In genomic region chr17:40458001-40458791, GRCh38 we compare ENCODE assay signal across 11 cellular contexts. TPM values are rescaled to one million over a fixed set of nuclear protein-coding genes. Genes with fewer than 3 reads are reported as not detected.
DNase-seq lines count a peak whose midpoint lies in the region; ATAC-seq and TF ChIP-seq lines count a peak whose summit lies in the region.
"Had no signal": no experiment of that assay in that cellular context is flagged by ENCODE, and none has a peak within 500 bp of the region (broad histone marks: within the 10 kb centered on the region; RNA-seq: fewer than 3 reads in every experiment).

No MANE protein-coding gene starts in this region.

- no peak overlapping the region for H3K27ac ChIP-seq in mesendoderm (ENCODE audit: low read depth, low read length)
- H3K27ac ChIP-seq: HL-60 had no signal

- H3K4me2 ChIP-seq in mesendoderm (ENCODE audit: low read length), result no peak overlapping the region

- no peak overlapping the region for H3K4ac ChIP-seq in mesendoderm (ENCODE audit: low read depth, low read length)

- DNase-seq in AG04449 (ENCODE audit: low read depth, low spot score) (peak; percentile 63), epidermal melanocyte (ENCODE audit: insufficient read length, low spot score) (peak; percentile 79), mesendoderm (no peak), GM10266 (ENCODE audit: extremely low spot score) (no peak)
- DNase-seq in effector CD4-positive, alpha-beta T cell, result no peak
- DNase-seq: Caco-2; naive thymus-derived CD4-positive, alpha-beta T cell had no signal

- H3K79me2 ChIP-seq in mesendoderm (ENCODE audit: control insufficient read depth, insufficient read depth, low read length), result no peaks in the 10 kb centered on the region

- no peak overlapping the region for H4K5ac ChIP-seq in mesendoderm (ENCODE audit: low read length)

- TF ChIP-seq EP300 in Ishikawa (IDR thresholded peaks at IDR 0.05; ENCODE audit: borderline replicate concordance), result peak; percentile 50; the same call in 1 of the 2 replicates

- no peak overlapping the region for H3K18ac ChIP-seq in mesendoderm (ENCODE audit: low read length)

- H3K56ac ChIP-seq in mesendoderm (ENCODE audit: low read length), result peak overlapping the region; percentile 37

- peaks cover 15% of the 10 kb centered on the region for H3K36me3 ChIP-seq in mesendoderm (ENCODE audit: control insufficient read depth, insufficient read depth, low read length)

- H4K8ac ChIP-seq in mesendoderm (ENCODE audit: low read depth, low read length), result no peak overlapping the region

- H3K79me1 ChIP-seq in mesendoderm (ENCODE audit: low read length), result no peaks in the 10 kb centered on the region

- H2BK5ac ChIP-seq in mesendoderm (ENCODE audit: low read length), result no peak overlapping the region

- POLR2A ChIA-PET in AG04449 (lab: Yijun Ruan, JAX), result interaction anchor here (0.7 to 2.1 kb wide), 10 partner anchors 10 to 94 kb away, joined by 3 to 13 read pairs (median 4); partner anchors contain the start of genes IGFBP4 and TOP2A

- ATAC-seq in GM19035 (IDR thresholded peaks at IDR 0.05; ENCODE audit: unreplicated experiment) (no peak), HG03457 (IDR thresholded peaks at IDR 0.05; ENCODE audit: unreplicated experiment) (no peak)
- ATAC-seq: naive thymus-derived CD4-positive, alpha-beta T cell had no signal

- no peaks in the 10 kb centered on the region for H3K27me3 ChIP-seq in mesendoderm (ENCODE audit: insufficient read depth, low read length, poor library complexity)

- TF ChIP-seq CTCF in AG04449 (IDR thresholded peaks at IDR 0.05; ENCODE audit: insufficient read depth, low read length, missing control alignments) (no peak), GM10266 (IDR thresholded peaks at IDR 0.05; ENCODE audit: control insufficient read depth, insufficient read depth, low read depth, missing control alignments) (no peak)

- no CpG with 5 or more reads among the region's 16 CpGs for WGBS in mesendoderm (ENCODE audit: extremely low coverage, insufficient coverage, low lambda C conversion rate)

- peaks cover 2% of the 10 kb centered on the region for H3K4me1 ChIP-seq in mesendoderm (ENCODE audit: control insufficient read depth, low read depth, low read length)
- H3K4me1 ChIP-seq: Caco-2 had no signal

- H2BK15ac ChIP-seq in mesendoderm (replicated peaks; ENCODE audit: low read depth), result no peak overlapping the region

- H3K9ac ChIP-seq in mesendoderm (ENCODE audit: low read length), result no peak overlapping the region

- H3K4me3 ChIP-seq in AG04449 (ENCODE audit: low read depth, low read length) (no peak overlapping the region), mesendoderm (ENCODE audit: low read length) (no peak overlapping the region)

- H3K23ac ChIP-seq in mesendoderm (ENCODE audit: low read length), result no peak overlapping the region

- H2BK120ac ChIP-seq in mesendoderm (ENCODE audit: low read depth, low read length), result no peak overlapping the region

- TF ChIP-seq RAD21 in Ishikawa (IDR thresholded peaks at IDR 0.05; ENCODE audit: low read depth), result no peak

- CTCF ChIA-PET in AG04449 (lab: Yijun Ruan, JAX), result interaction anchor here (0.8 to 5.0 kb wide), 8 partner anchors 10 to 155 kb away, joined by 3 to 27 read pairs (median 4); no protein-coding TSS in a partner anchor

- H2AK5ac ChIP-seq in mesendoderm (ENCODE audit: low read length), result no peak overlapping the region

TF ChIP-seq in Ishikawa, 13 proteins besides CTCF, POLR2A, EP300 and RAD21:
- TF ChIP-seq REST (IDR thresholded peaks at IDR 0.05; ENCODE audit: low read depth) (no peak), TCF12 (IDR thresholded peaks at IDR 0.05; ENCODE audit: low read depth) (peak; percentile 56), CREB1 (IDR thresholded peaks at IDR 0.05; ENCODE audit: low read depth) (no peak), EGR1 (IDR thresholded peaks at IDR 0.05) (no peak), USF1 (IDR thresholded peaks at IDR 0.05) (peak; percentile 45; the same call in 1 of the 2 replicates), NFIC (IDR thresholded peaks at IDR 0.05) (peak; percentile 85), YY1 (IDR thresholded peaks at IDR 0.05; ENCODE audit: low read depth) (no peak), CEBPB (IDR thresholded peaks at IDR 0.05) (no peak), TEAD4 (IDR thresholded peaks at IDR 0.05) (peak; percentile 75), TAF1 (IDR thresholded peaks at IDR 0.05; ENCODE audit: low read depth) (no peak), MAX (IDR thresholded peaks at IDR 0.05) (peak; percentile 36; the same call in 1 of the 2 replicates), FOXM1 (IDR thresholded peaks at IDR 0.05; ENCODE audit: borderline replicate concordance, low read depth) (no peak), ZBTB7A (IDR thresholded peaks at IDR 0.05; ENCODE audit: low read depth) (peak; percentile 62)

RNA-seq across cellular contexts. Expression of gene IGFBP4, which starts 14.9 kb away (rescaled TPM):
- 39.6 TPM for polyA plus RNA-seq in mesendoderm (2013, experiment 1 of 2)
- 39.0 TPM for polyA plus RNA-seq in mesendoderm (2013, experiment 2 of 2)

RNA-seq across cellular contexts. Expression of gene TOP2A, which starts 40.5 kb away (rescaled TPM):
- 122 TPM for polyA plus RNA-seq in mesendoderm (2013, experiment 1 of 2)
- 126 TPM for polyA plus RNA-seq in mesendoderm (2013, experiment 2 of 2)
- polyA plus RNA-seq: naive thymus-derived CD4-positive, alpha-beta T cell had no signal

RNA-seq across cellular contexts. Expression of gene TNS4, which starts 43.2 kb away (rescaled TPM):
- polyA plus RNA-seq in mesendoderm (2013, experiment 1 of 2), result 5.7 TPM
- polyA plus RNA-seq in mesendoderm (2013, experiment 2 of 2), result 4.9 TPM
- polyA plus RNA-seq: naive thymus-derived CD4-positive, alpha-beta T cell had no signal

Comparison
In these comparisons a context has a peak if more than half of its experiments do, and no peak if none do; other contexts are left out.
1. DNase-seq: peak in AG04449 (single experiment) and epidermal melanocyte (single experiment); none in mesendoderm (single experiment), effector CD4-positive, alpha-beta T cell (single experiment) and GM10266 (single experiment).